12 cellular contexts compared by ENCODE assay signal in genomic region chr13:40095695-40096356, GRCh38.
"Had no signal": no experiment of that assay in that cellular context is flagged by ENCODE, and none has a peak within 500 bp of the region (broad histone marks: within the 10 kb centered on the region; RNA-seq: fewer than 3 reads in every experiment).

No MANE protein-coding gene starts in this region.

- H3K27me3 ChIP-seq: sigmoid colon, testis had no signal

- H3K27me3 Mint-ChIP-seq: stimulated activated naive CD8-positive, alpha-beta T cell treated with anti-CD3 and anti-CD28 coated beads, Interleukin-15, amount 100 ng/mL, for 72 hours had no signal

- H3K4me1 ChIP-seq: sigmoid colon, testis had no signal

- H3K4me3 Mint-ChIP-seq: natural killer cell treated with Interleukin-12 subunit alpha and Interleukin-12 subunit beta and Interleukin-15 and Interleukin-18, amount 100 ng/mL, for 72 hours; stimulated activated naive CD8-positive, alpha-beta T cell treated with anti-CD3 and anti-CD28 coated beads, Interleukin-15, amount 100 ng/mL, for 72 hours had no signal

- ATAC-seq: left colon had no signal

- H3K4me3 ChIP-seq: coronary artery, mucosa of descending colon, sigmoid colon, testis had no signal

- H3K36me3 ChIP-seq: sigmoid colon had no signal

- H3K9me3 ChIP-seq: mucosa of descending colon, sigmoid colon, SK-N-SH, testis had no signal

- H3K27ac Mint-ChIP-seq: natural killer cell treated with Interleukin-12 subunit alpha and Interleukin-12 subunit beta and Interleukin-15 and Interleukin-18, amount 100 ng/mL, for 72 hours had no signal

- H3K27ac ChIP-seq: coronary artery, sigmoid colon, testis had no signal

- DNase-seq: activated CD8-positive, alpha-beta memory T cell treated with anti-CD3 and anti-CD28 coated beads, Interleukin-2, amount 50 U/mL, for 48 hours; effector CD8-positive, alpha-beta T cell; foreskin melanocyte; head of caudate nucleus; left colon; mucosa of descending colon; sigmoid colon; SK-N-SH; testis had no signal

- H3K9ac ChIP-seq: SK-N-SH had no signal

- H3K4me2 ChIP-seq: SK-N-SH had no signal
